Comparison of ENCODE assay signal across 9 cellular contexts in genomic region chr10:97024181-97025073, GRCh38.
DNase-seq lines count a peak whose midpoint lies in the region; TF ChIP-seq lines count a peak whose summit lies in the region.
"Had no signal": no experiment of that assay in that cellular context is flagged by ENCODE, and none has a peak within 500 bp of the region (broad histone marks: within the 10 kb centered on the region; RNA-seq: fewer than 3 reads in every experiment).

No MANE protein-coding gene starts in this region.

- no peaks in the 10 kb centered on the region for H3K9me3 ChIP-seq in Caco-2

- no peaks in the 10 kb centered on the region for H3K9me3 Mint-ChIP-seq in Caco-2 (ENCODE audit: unreplicated experiment)
- H3K9me3 Mint-ChIP-seq in nephron progenitor cell = no peaks in the 10 kb centered on the region

- DNase-seq in Caco-2 (peak in 1 of 2 experiments; percentile 16), NB4 (ENCODE audit: low read depth) (peak; percentile 26), dorsolateral prefrontal cortex (peak in 1 of 10 donors; percentile 23), non-pigmented ciliary epithelial cell (ENCODE audit: low read depth) (peak; percentile 65), NCI-H2171 treated with DMSO at 0.1 percent for 48 hours (lab: John Stamatoyannopoulos, UW) (no peak), nephron progenitor cell (no peak), SKM-1 (lab: John Stamatoyannopoulos, UW; ENCODE audit: unreplicated experiment) (no peak)
- no peak for DNase-seq in stimulated activated CD4-positive, alpha-beta T cell treated with anti-CD3 and anti-CD28 coated beads, Interleukin-4, amount 100 ng/mL, for 24 hours
- DNase-seq: stimulated activated CD8-positive, alpha-beta memory T cell treated with anti-CD3 and anti-CD28 coated beads, Interleukin-4, amount 100 ng/mL, for 48 hours had no signal

- CTCF ChIA-PET in Caco-2 (lab: Charles Lee) = interaction anchor here (0.5 to 1.1 kb wide), 5 partner anchors 12 to 387 kb away, joined by 3 to 7 read pairs (median 3); no protein-coding TSS in a partner anchor

- no peaks in the 10 kb centered on the region for H3K27me3 Mint-ChIP-seq in Caco-2 (ENCODE audit: insufficient read depth, unreplicated experiment)
- no peaks in the 10 kb centered on the region for H3K27me3 Mint-ChIP-seq in nephron progenitor cell (ENCODE audit: low read depth, poor library complexity)

- intact Hi-C loops in Caco-2 (cut with micrococcal nuclease; ENCODE audit: unreplicated experiment) (loop anchor here (5.0 kb wide), 1 partner anchor 257 kb away; no protein-coding TSS in a partner anchor), dorsolateral prefrontal cortex (cut with DNase I) (loop anchor here (1.0 to 10.0 kb wide), 5 partner anchors 112 to 650 kb away; partner anchors contain the start of gene LCOR (in 2 of the 2))

- no TSS peak for BruUV-seq in Caco-2 (replicated peaks; lab: Mats Ljungman, UMichigan)

- no peaks in the 10 kb centered on the region for H3K36me3 ChIP-seq in Caco-2 (ENCODE audit: control insufficient read depth, insufficient read depth, low read length)

- H3K4me1 Mint-ChIP-seq in Caco-2 (ENCODE audit: low read depth, unreplicated experiment) (peaks cover 15% of the 10 kb centered on the region), nephron progenitor cell (peaks cover 17% of the 10 kb centered on the region)

- H3K4me3 Mint-ChIP-seq in Caco-2 (ENCODE audit: unreplicated experiment) (no peak overlapping the region), nephron progenitor cell (no peak overlapping the region)

- POLR2A ChIA-PET in Caco-2 (lab: Charles Lee) = interaction anchor here (0.5 kb wide), 1 partner anchor 312 kb away, joined by 3 read pairs; no protein-coding TSS in a partner anchor

- H3K27ac Mint-ChIP-seq in Caco-2 (ENCODE audit: unreplicated experiment) = peak overlapping the region; percentile 83
- no peak overlapping the region for H3K27ac Mint-ChIP-seq in nephron progenitor cell

- TF ChIP-seq POLR2A in NB4 (IDR thresholded peaks at IDR 0.05; ENCODE audit: extremely low read depth, insufficient read length) = no peak

- H3K27ac ChIP-seq in dorsolateral prefrontal cortex = peak overlapping the region in 39 of 59 donors; percentile 5 to 78 (median 49)

- H3K4me3 ChIP-seq in Caco-2 (ENCODE audit: low read depth, low read length) = no peak overlapping the region
- H3K4me3 ChIP-seq in NB4 (ENCODE audit: low read depth, low read length) = no peak overlapping the region
- no peak overlapping the region for H3K4me3 ChIP-seq in dorsolateral prefrontal cortex

- peaks cover 8% of the 10 kb centered on the region for H3K4me1 ChIP-seq in Caco-2

- H3K27me3 ChIP-seq in Caco-2 (replicated peaks; ENCODE audit: control insufficient read depth, insufficient read depth, low read length) (0 out of 2 replicates have a peak, but pooled peaks cover 1% of the 10 kb centered on the region), dorsolateral prefrontal cortex (no peaks in the 10 kb centered on the region)

- TF ChIP-seq CTCF in Caco-2 (IDR thresholded peaks at IDR 0.05; ENCODE audit: insufficient read depth in 1 of 2, low read depth in 1 of 2, low read length in 1 of 2, severe bottlenecking in 1 of 2, unreplicated experiment in 1 of 2) (no peak), NB4 (IDR thresholded peaks at IDR 0.05; ENCODE audit: low read depth, low read length) (no peak), dorsolateral prefrontal cortex (IDR thresholded peaks at IDR 0.05 in 54 of 56, conservative IDR thresholded peaks at IDR 0.05 in 2 of 56; ENCODE audit: low read depth in 1 of 56, partially characterized antibody in 56 of 56) (no peak), nephron progenitor cell (IDR thresholded peaks at IDR 0.05) (no peak)

- no peaks in the 10 kb centered on the region for H3K36me3 Mint-ChIP-seq in Caco-2 (ENCODE audit: insufficient read depth, unreplicated experiment)
- no peaks in the 10 kb centered on the region for H3K36me3 Mint-ChIP-seq in nephron progenitor cell (ENCODE audit: low read depth)

Comparison
In these comparisons a context has a peak if more than half of its experiments do, and no peak if none do; other contexts are left out.
1. DNase-seq: peak in NB4 (single experiment) and non-pigmented ciliary epithelial cell (single experiment); none in stimulated activated CD4-positive, alpha-beta T cell treated with anti-CD3 and anti-CD28 coated beads, Interleukin-4, amount 100 ng/mL, for 24 hours (single experiment), NCI-H2171 treated with DMSO at 0.1 percent for 48 hours (single experiment), nephron progenitor cell (single experiment) and SKM-1 (single experiment).